12 cellular contexts compared by ENCODE assay signal in the genomic region with DNA sequence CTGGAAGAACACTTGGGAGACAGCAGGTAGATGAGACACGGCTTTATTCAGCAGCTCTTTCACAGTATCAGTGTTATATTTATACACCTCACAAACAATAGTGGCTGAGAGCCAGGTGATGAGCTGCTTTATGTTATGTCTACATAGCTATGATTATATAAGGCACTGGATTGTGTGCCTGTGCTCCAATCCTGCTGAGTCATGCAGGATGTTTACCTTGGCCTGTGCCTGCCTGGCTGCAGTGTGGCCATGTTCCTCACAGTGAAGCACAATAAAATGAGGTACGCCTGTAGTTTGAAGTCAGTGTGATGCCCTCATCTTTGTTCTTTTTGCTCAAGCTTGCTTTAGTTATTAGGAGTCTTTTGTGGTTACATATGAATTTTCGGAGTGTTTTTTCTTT. TPM values are rescaled to one million over a fixed set of nuclear protein-coding genes. Genes with fewer than 3 reads are reported as not detected.
DNase-seq lines count a peak whose midpoint lies in the region; TF ChIP-seq lines count a peak whose summit lies in the region.
"Had no signal": no experiment of that assay in that cellular context is flagged by ENCODE, and none has a peak within 500 bp of the region (broad histone marks: within the 10 kb centered on the region; RNA-seq: fewer than 3 reads in every experiment).

No MANE protein-coding gene starts in this region.

- no peaks in the 10 kb centered on the region for H3K79me2 ChIP-seq in smooth muscle cell (ENCODE audit: low read depth)

- no peaks in the 10 kb centered on the region for H3K27me3 ChIP-seq in smooth muscle cell (ENCODE audit: low read depth)
- H3K27me3 ChIP-seq: cardiac muscle cell had no signal

- TF ChIP-seq CTCF in fibroblast of pulmonary artery (IDR thresholded peaks at IDR 0.05; ENCODE audit: low read length, missing control alignments) (no peak), smooth muscle cell (IDR thresholded peaks at IDR 0.05; ENCODE audit: borderline replicate concordance, insufficient read depth, poor library complexity, severe bottlenecking) (no peak), GM20000 (IDR thresholded peaks at IDR 0.05; ENCODE audit: extremely low read depth, missing control alignments) (no peak)

- peak overlapping the region; percentile 44 for H3K4me2 ChIP-seq in smooth muscle cell

- 75% methylated on average over 3 of the region's 3 CpGs for WGBS in smooth muscle cell (ENCODE audit: low lambda C conversion rate)

- no peaks in the 10 kb centered on the region for H3K9me3 ChIP-seq in smooth muscle cell (replicated peaks; ENCODE audit: low read depth)

- DNase-seq in DMS153 (lab: John Stamatoyannopoulos, UW) (peak; percentile 54), DMS153 treated with DMSO at 0.1 percent for 48 hours (lab: John Stamatoyannopoulos, UW; ENCODE audit: unreplicated experiment) (no peak), RPMI8226 (peak; percentile 4), fibroblast of pulmonary artery (ENCODE audit: low read depth) (peak; percentile 90), smooth muscle cell (lab: John Stamatoyannopoulos, UW; ENCODE audit: unreplicated experiment) (no peak), UCSD-AML1 (lab: John Stamatoyannopoulos, UW; ENCODE audit: unreplicated experiment) (no peak), activated T-cell treated with anti-CD3 and anti-CD28 coated beads for 4 hours (no peak), GM20000 (ENCODE audit: low spot score) (no peak)
- DNase-seq: activated CD4-positive, alpha-beta T cell treated with anti-CD3 and anti-CD28 coated beads for 4 hours; GOT3 had no signal

- H3F3A ChIP-seq in smooth muscle cell (ENCODE audit: low read depth), result no peaks in the 10 kb centered on the region

- H2AFZ ChIP-seq in smooth muscle cell (ENCODE audit: low read depth), result peak overlapping the region; percentile 53

- H3K27ac ChIP-seq in smooth muscle cell (ENCODE audit: low read depth), result peak overlapping the region; percentile 36
- H3K27ac ChIP-seq: cardiac muscle cell had no signal

- no peaks in the 10 kb centered on the region for H3K36me3 ChIP-seq in smooth muscle cell (ENCODE audit: low read depth)
- H3K36me3 ChIP-seq: cardiac muscle cell had no signal

- H3K9ac ChIP-seq in smooth muscle cell (ENCODE audit: low read depth), result no peak overlapping the region

- H4K20me1 ChIP-seq in smooth muscle cell (ENCODE audit: low read depth), result no peaks in the 10 kb centered on the region

- H3K4me3 ChIP-seq in fibroblast of pulmonary artery (replicated peaks; ENCODE audit: low read depth, low read length) (no peak overlapping the region), smooth muscle cell (no peak overlapping the region)
- H3K4me3 ChIP-seq: cardiac muscle cell had no signal

- H3K4me1 ChIP-seq in smooth muscle cell (ENCODE audit: low read depth), result no peaks in the 10 kb centered on the region

RNA-seq across cellular contexts. Expression of gene CXCL13, which starts 31.3 kb away (rescaled TPM):
- total RNA-seq in smooth muscle cell, result not detected in 2 replicates
- 0.30 TPM in 1 of 2 replicates, not detected in the other for polyA plus RNA-seq in smooth muscle cell
- total RNA-seq: cardiac muscle cell, temporal lobe had no signal
- polyA plus RNA-seq: cardiac muscle cell had no signal

Comparison
In these comparisons a context has a peak if more than half of its experiments do, and no peak if none do; other contexts are left out.
1. DNase-seq: peak in DMS153 (single experiment), RPMI8226 (single experiment) and fibroblast of pulmonary artery (single experiment); none in DMS153 treated with DMSO at 0.1 percent for 48 hours (single experiment), smooth muscle cell (single experiment), UCSD-AML1 (single experiment), activated T-cell treated with anti-CD3 and anti-CD28 coated beads for 4 hours (single experiment) and GM20000 (single experiment).